Comparison of ENCODE assay signal across 24 cellular contexts in the genomic region with DNA sequence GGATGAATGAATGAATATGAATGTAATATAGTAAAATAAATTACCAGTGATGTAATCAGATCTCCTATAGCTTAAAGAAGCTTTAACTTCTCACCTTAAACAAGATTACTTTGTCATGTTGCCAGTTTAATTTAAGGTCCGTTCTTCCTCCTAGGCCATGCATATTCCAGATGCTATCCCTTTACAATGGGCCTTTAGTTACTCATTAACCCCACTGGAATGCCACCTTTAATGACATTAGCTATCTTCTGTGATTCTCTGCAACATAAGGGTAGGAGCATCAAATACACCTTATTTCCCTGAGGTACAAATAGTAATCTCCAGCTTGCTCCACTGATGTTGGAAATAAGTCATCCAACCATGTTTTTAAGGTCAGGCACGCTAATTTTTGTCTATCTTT.
DNase-seq lines count a peak whose midpoint lies in the region; ATAC-seq and TF ChIP-seq lines count a peak whose summit lies in the region.
"Had no signal": no experiment of that assay in that cellular context is flagged by ENCODE, and none has a peak within 500 bp of the region (broad histone marks: within the 10 kb centered on the region; RNA-seq: fewer than 3 reads in every experiment).

No MANE protein-coding gene starts in this region.

- CTCF ChIA-PET in PC-9 (lab: Charles Lee), result no interaction called here

- no peaks in the 10 kb centered on the region for H3K9me2 ChIP-seq in PC-9 (ENCODE audit: insufficient read depth)

- no peaks in the 10 kb centered on the region for H4K20me1 ChIP-seq in PC-9 (ENCODE audit: insufficient read depth)

- H3K36me3 ChIP-seq in PC-9 (ENCODE audit: low read depth) (no peaks in the 10 kb centered on the region), transverse colon (no peaks in the 10 kb centered on the region), esophagus squamous epithelium (no peaks in the 10 kb centered on the region)
- H3K36me3 ChIP-seq: BE2C, HAP-1 had no signal

- TF ChIP-seq POLR2A in transverse colon (IDR thresholded peaks at IDR 0.05), result no peak
- TF ChIP-seq POLR2A in esophagus squamous epithelium (IDR thresholded peaks at IDR 0.05), result no peak

- POLR2A ChIA-PET in PC-9 (lab: Charles Lee; ENCODE audit: unreplicated experiment), result interaction anchor here (0.5 kb wide), 1 partner anchor 51 kb away, joined by 10 read pairs; no protein-coding TSS in a partner anchor

- peak overlapping the region; percentile 77; the same call in 1 of the 2 replicates for H3K27ac ChIP-seq in PC-9
- H3K27ac ChIP-seq in transverse colon, result peak overlapping the region; percentile 48 to 56 (median 50)
- no peak overlapping the region for H3K27ac ChIP-seq in esophagus squamous epithelium

- H3K27me3 ChIP-seq in PC-9 (ENCODE audit: insufficient read depth, low read depth) (no peaks in the 10 kb centered on the region), transverse colon (no peaks in the 10 kb centered on the region), esophagus squamous epithelium (no peaks in the 10 kb centered on the region)
- H3K27me3 ChIP-seq: BE2C had no signal

- TF ChIP-seq EP300 in transverse colon (IDR thresholded peaks at IDR 0.05; ENCODE audit: low read depth), result no peak

- WGBS in transverse colon (ENCODE audit: low coverage in 1 of 2), 2 donors, result 52 to 62% methylated on average over 2 of the region's 2 CpGs
- 77 to 88% methylated on average over 2 of the region's 2 CpGs for WGBS in esophagus squamous epithelium, 2 donors

- intact Hi-C loops in PC-9 (cut with micrococcal nuclease; ENCODE audit: unreplicated experiment), result loop anchor here (2.0 to 5.0 kb wide), 3 partner anchors 25 to 186 kb away; a partner anchor contains a TSS
- intact Hi-C loops in left colon (cut with DNase I, micrococcal nuclease), result no loop called here
- intact Hi-C loops in transverse colon (cut with DNase I; ENCODE audit: low total_unique reads), result no loop called here
- intact Hi-C loops in esophagus squamous epithelium (cut with DNase I), result no loop called here

- H3K79me2 ChIP-seq in PC-9 (ENCODE audit: low read depth), result no peaks in the 10 kb centered on the region

- peak overlapping the region; percentile 73 for H3K4me2 ChIP-seq in PC-9

- H3K4me3 ChIP-seq in PC-9, result no peak overlapping the region
- H3K4me3 ChIP-seq in transverse colon, result no peak overlapping the region
- no peak overlapping the region for H3K4me3 ChIP-seq in esophagus squamous epithelium
- H3K4me3 ChIP-seq: HAP-1 had no signal

- in situ Hi-C loops in transverse colon (cut with MboI; ENCODE audit: low pct_ligation_motif_present in 1 of 4, low pct_unique_long_range_greater_than_20kb in 1 of 4, low sequenced_read_pairs in 3 of 4), result no loop called here

- no peaks in the 10 kb centered on the region; the same call in 1 of the 2 replicates for H3K9me3 ChIP-seq in PC-9 (ENCODE audit: insufficient read depth, low read depth)
- no peaks in the 10 kb centered on the region for H3K9me3 ChIP-seq in transverse colon
- H3K9me3 ChIP-seq in esophagus squamous epithelium, result no peaks in the 10 kb centered on the region
- H3K9me3 ChIP-seq: BE2C, HAP-1 had no signal

- H3K4me1 ChIP-seq in PC-9 (replicated peaks; ENCODE audit: insufficient read depth) (peaks cover 33% of the 10 kb centered on the region), transverse colon (peaks cover 0 to 43% (median 20%) of the 10 kb centered on the region in 4 donors), esophagus squamous epithelium (peaks cover 0 to 28% (median 6%) of the 10 kb centered on the region in 3 donors)
- H3K4me1 ChIP-seq: BE2C, HAP-1 had no signal

- TF ChIP-seq CTCF in PC-9 (conservative IDR thresholded peaks at IDR 0.05) (no peak), transverse colon (IDR thresholded peaks at IDR 0.05) (no peak), esophagus squamous epithelium (IDR thresholded peaks at IDR 0.05) (no peak)

- H3F3A ChIP-seq in PC-9 (ENCODE audit: insufficient read depth, low read depth), result peaks cover 28% of the 10 kb centered on the region

- H2AFZ ChIP-seq in PC-9, result no peak overlapping the region

- ATAC-seq in left colon, result peak; percentile 81
- no peak for ATAC-seq in GM19467 (IDR thresholded peaks at IDR 0.05; ENCODE audit: unreplicated experiment)

- BruUV-seq in PC-9 (replicated peaks; lab: Mats Ljungman, UMichigan), result no TSS peak

- DNase-seq in NCI-H82 (lab: John Stamatoyannopoulos, UW), result peak; percentile 8
- DNase-seq in NCI-H82 treated with DMSO at 0.1 percent for 48 hours (lab: John Stamatoyannopoulos, UW; ENCODE audit: unreplicated experiment), result no peak
- no peak for DNase-seq in PC-9
- DNase-seq in left colon, result no peak
- DNase-seq in transverse colon, result no peak
- DNase-seq in CD1c-positive myeloid dendritic cell (ENCODE audit: extremely low spot score), result no peak
- no peak for DNase-seq in esophagus squamous epithelium (lab: John Stamatoyannopoulos, UW)
- DNase-seq: 8988T; BE2C; CD4-positive, alpha-beta T cell; DMS79; IMR-90; Karpas-422; NCI-H1092 treated with DMSO at 0.1 percent for 48 hours; NCI-H146; NCI-H2081; NCI-H446 treated with DMSO at 0.1 percent for 48 hours; NCI-H748 treated with DMSO at 0.1 percent for 48 hours; OCI-M1; RPMI8226; SIG-M5; T-helper 1 cell had no signal

Comparison
In these comparisons a context has a peak if more than half of its experiments do, and no peak if none do; other contexts are left out.
1. H3K27ac ChIP-seq: peak in PC-9 (single experiment) and transverse colon (4 of 4); none in esophagus squamous epithelium (0 of 4).